In genomic region chr22:11051401-11052112, GRCh38 we compare ENCODE assay signal across 7 cellular contexts.
DNase-seq lines count a peak whose midpoint lies in the region; ATAC-seq, FAIRE-seq and TF ChIP-seq lines count a peak whose summit lies in the region.
"Not testable (repeated sequence)": the region's sequence is repeated elsewhere in the genome, so short reads cannot be mapped to it uniquely, and the experiment has no call there.

No MANE protein-coding gene starts in this region.

- not testable (repeated sequence) for TF ChIP-seq CTCF in endodermal cell (conservative IDR thresholded peaks at IDR 0.05); kidney (IDR thresholded peaks at IDR 0.05; ENCODE audit: borderline replicate concordance, extremely low read depth, insufficient read depth); lower lobe of right lung (IDR thresholded peaks at IDR 0.05); sigmoid colon (IDR thresholded peaks at IDR 0.05); upper lobe of right lung (IDR thresholded peaks at IDR 0.05)

- not testable (repeated sequence) for H3K27ac ChIP-seq in endodermal cell (ENCODE audit: low read depth, low read length); kidney (ENCODE audit: low read depth in 2 of 2, low read length in 2 of 2); lower lobe of right lung; sigmoid colon; upper lobe of right lung

- not testable (repeated sequence) for H3K27me3 Mint-ChIP-seq in activated naive CD8-positive, alpha-beta T cell treated with anti-CD3 and anti-CD28 coated beads, Interleukin-2, amount 50 U/mL, for 24 hours; endodermal cell (ENCODE audit: insufficient read depth)

- not testable (repeated sequence) for H3K4me3 Mint-ChIP-seq in activated naive CD8-positive, alpha-beta T cell treated with anti-CD3 and anti-CD28 coated beads, Interleukin-2, amount 50 U/mL, for 24 hours; endodermal cell

- 22 to 71% methylated on average over 2 to 4 of the region's 9 CpGs for WGBS in endodermal cell (ENCODE audit: insufficient coverage in 1 of 2, insufficient read length in 1 of 2), 2 experiments
- 69 to 70% methylated on average over 7 of the region's 9 CpGs for WGBS in sigmoid colon, 2 donors

- DNase-seq in activated naive CD8-positive, alpha-beta T cell treated with anti-CD3 and anti-CD28 coated beads, Interleukin-2, amount 50 U/mL, for 24 hours; upper lobe of right lung: not testable (repeated sequence)
- peak; percentile 10 for DNase-seq in endodermal cell
- DNase-seq in kidney, result peak; percentile 53
- DNase-seq in lower lobe of right lung, result peak; percentile 44
- DNase-seq in mucosa of gallbladder (ENCODE audit: low spot score), result peak; percentile 10
- DNase-seq in sigmoid colon, result peak; percentile 62

- H3K9me3 ChIP-seq in endodermal cell (ENCODE audit: control insufficient read depth, low read length) (peaks cover 68% of the 10 kb centered on the region), kidney (ENCODE audit: control insufficient read depth in 1 of 2, low read length in 2 of 2) (peaks cover 0 to 15% of the 10 kb centered on the region in 2 donors), sigmoid colon (peaks cover 0 to 30% (median 1%) of the 10 kb centered on the region in 4 donors)
- H3K9me3 ChIP-seq in lower lobe of right lung, upper lobe of right lung: not testable (repeated sequence)

- intact Hi-C loops in kidney (cut with DNase I); lower lobe of right lung (cut with DNase I); sigmoid colon (cut with DNase I); upper lobe of right lung (cut with DNase I): not testable (repeated sequence)

- FAIRE-seq in kidney (lab: Jason Lieb, UNC), result not testable (repeated sequence)

- peaks cover 38% of the 10 kb centered on the region for H3K9me3 Mint-ChIP-seq in activated naive CD8-positive, alpha-beta T cell treated with anti-CD3 and anti-CD28 coated beads, Interleukin-2, amount 50 U/mL, for 24 hours
- peaks cover 65% of the 10 kb centered on the region for H3K9me3 Mint-ChIP-seq in endodermal cell

- not testable (repeated sequence) for H3K27ac Mint-ChIP-seq in activated naive CD8-positive, alpha-beta T cell treated with anti-CD3 and anti-CD28 coated beads, Interleukin-2, amount 50 U/mL, for 24 hours; endodermal cell

- peak; percentile 10 for ATAC-seq in activated naive CD8-positive, alpha-beta T cell treated with anti-CD3 and anti-CD28 coated beads, Interleukin-2, amount 50 U/mL, for 24 hours
- ATAC-seq in lower lobe of right lung (peak in 1 of 2 donors; percentile 9), upper lobe of right lung (peak; percentile 4)

- H3K9ac ChIP-seq in endodermal cell (ENCODE audit: extremely low read depth, low read length, poor library complexity, severe bottlenecking); kidney (ENCODE audit: low read length in 2 of 2): not testable (repeated sequence)

- not testable (repeated sequence) for H3K36me3 ChIP-seq in endodermal cell (ENCODE audit: control insufficient read depth, insufficient read depth, low read length); kidney (ENCODE audit: control insufficient read depth in 1 of 2, insufficient read depth in 2 of 2, low read length in 2 of 2); lower lobe of right lung; sigmoid colon; upper lobe of right lung

- TF ChIP-seq POLR2A in sigmoid colon (IDR thresholded peaks at IDR 0.05), result not testable (repeated sequence)

- TF ChIP-seq EP300 in sigmoid colon (IDR thresholded peaks at IDR 0.05), result not testable (repeated sequence)

- H3K27me3 ChIP-seq in endodermal cell (ENCODE audit: control insufficient read depth, insufficient read depth, low read length, poor library complexity, severe bottlenecking); lower lobe of right lung (ENCODE audit: low read depth); sigmoid colon; upper lobe of right lung: not testable (repeated sequence)

- not testable (repeated sequence) for H3K4me1 Mint-ChIP-seq in activated naive CD8-positive, alpha-beta T cell treated with anti-CD3 and anti-CD28 coated beads, Interleukin-2, amount 50 U/mL, for 24 hours; endodermal cell

- H3K36me3 Mint-ChIP-seq in activated naive CD8-positive, alpha-beta T cell treated with anti-CD3 and anti-CD28 coated beads, Interleukin-2, amount 50 U/mL, for 24 hours (ENCODE audit: low read depth); endodermal cell (ENCODE audit: low read depth): not testable (repeated sequence)

- H3K4me3 ChIP-seq in endodermal cell (ENCODE audit: low read length); kidney (ENCODE audit: low read length in 2 of 2); lower lobe of right lung; sigmoid colon; upper lobe of right lung: not testable (repeated sequence)

- H3K4me1 ChIP-seq in endodermal cell (ENCODE audit: control insufficient read depth, insufficient read depth, low read length); kidney (ENCODE audit: control insufficient read depth in 1 of 2, insufficient read depth in 1 of 2, low read depth in 1 of 2, low read length in 2 of 2); lower lobe of right lung; sigmoid colon; upper lobe of right lung: not testable (repeated sequence)
